Comparison of ENCODE assay signal across 13 cellular contexts in the genomic region with DNA sequence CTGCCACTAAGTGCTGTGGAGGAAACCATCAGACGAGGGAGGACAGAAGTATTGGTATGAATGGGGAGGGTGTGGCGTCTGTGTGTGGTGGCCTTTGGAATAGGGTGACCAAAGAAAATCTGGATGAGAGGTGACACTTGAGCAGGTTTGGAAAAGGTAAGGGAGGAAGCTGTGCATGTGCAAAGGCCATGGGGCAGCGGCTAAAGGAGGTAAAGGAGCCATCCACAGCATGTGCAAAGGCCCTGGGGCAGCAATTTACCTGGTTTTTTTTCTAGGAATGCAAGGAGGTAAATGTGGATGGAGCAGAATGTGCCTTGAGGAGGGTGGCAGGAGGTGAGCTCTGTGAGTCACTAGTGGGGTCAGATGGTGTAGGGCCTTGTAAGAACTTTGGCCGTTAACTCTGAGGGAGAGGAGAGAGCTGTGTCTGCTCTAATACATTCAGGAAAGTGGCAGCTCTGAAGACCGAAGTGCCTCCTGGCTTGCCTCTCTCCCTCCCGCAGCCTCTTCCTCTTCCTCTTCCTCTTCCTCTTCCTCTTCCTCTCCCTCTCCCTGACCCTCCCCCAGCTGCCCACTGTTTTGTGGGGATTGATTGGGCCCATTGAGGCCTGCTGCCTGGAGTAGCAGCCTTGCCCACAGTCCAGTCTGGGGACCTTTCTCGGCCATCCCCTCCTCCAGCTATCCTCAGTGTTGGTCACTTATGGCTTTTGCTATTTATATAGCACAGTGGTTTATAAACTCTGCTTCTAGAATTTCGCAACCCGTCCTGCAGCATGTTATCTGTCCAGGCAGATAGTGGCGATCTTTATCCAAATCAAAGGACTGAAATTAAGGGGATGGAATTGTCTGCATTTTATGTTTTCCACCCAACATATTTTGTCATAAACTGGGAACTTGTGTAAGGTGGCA. TPM values are rescaled to one million over a fixed set of nuclear protein-coding genes. Genes with fewer than 3 reads are reported as not detected.
DNase-seq lines count a peak whose midpoint lies in the region; TF ChIP-seq lines count a peak whose summit lies in the region.
"Had no signal": no experiment of that assay in that cellular context is flagged by ENCODE, and none has a peak within 500 bp of the region (broad histone marks: within the 10 kb centered on the region; RNA-seq: fewer than 3 reads in every experiment).

No MANE protein-coding gene starts in this region.

- peaks cover 29% of the 10 kb centered on the region for H3K4me1 ChIP-seq in CD4-positive, alpha-beta memory T cell (ENCODE audit: insufficient read depth, low read length)
- H3K4me1 ChIP-seq: breast epithelium, uterus had no signal

- H3K27me3 Mint-ChIP-seq in CD4-positive, alpha-beta memory T cell: no peaks in the 10 kb centered on the region
- H3K27me3 Mint-ChIP-seq in chondrocyte (ENCODE audit: low read depth) (no peaks in the 10 kb centered on the region), mesothelial cell of epicardium (ENCODE audit: low read depth) (no peaks in the 10 kb centered on the region)
- H3K27me3 Mint-ChIP-seq: activated CD8-positive, alpha-beta memory T cell treated with anti-CD3 and anti-CD28 coated beads, Interleukin-2, amount 10 ng/mL, durations not matched to agents 7 days and 5 days had no signal

- POLR2A ChIA-PET in CD4-positive, alpha-beta memory T cell (lab: Charles Lee; ENCODE audit: partially characterized antibody): interaction anchor here (0.6 to 1.1 kb wide), 3 partner anchors 13 to 151 kb away, joined by 3 read pairs; no protein-coding TSS in a partner anchor

- peaks cover 2 to 5% of the 10 kb centered on the region in 2 donors for H3K36me3 Mint-ChIP-seq in CD4-positive, alpha-beta memory T cell
- H3K36me3 Mint-ChIP-seq in chondrocyte (ENCODE audit: low read depth) (peaks cover 2% of the 10 kb centered on the region), mesothelial cell of epicardium (peaks cover 10% of the 10 kb centered on the region)

- H3K9me3 Mint-ChIP-seq in CD4-positive, alpha-beta memory T cell: peaks cover 0 to 6% (median 0%) of the 10 kb centered on the region in 8 donors
- no peaks in the 10 kb centered on the region for H3K9me3 Mint-ChIP-seq in chondrocyte (ENCODE audit: low read depth)
- peaks cover 4% of the 10 kb centered on the region for H3K9me3 Mint-ChIP-seq in mesothelial cell of epicardium

- intact Hi-C loops in CD4-positive, alpha-beta memory T cell (cut with micrococcal nuclease): no loop called here
- intact Hi-C loops in posterior vena cava (cut with DNase I): no loop called here

- H3K27ac ChIP-seq in CD4-positive, alpha-beta memory T cell (ENCODE audit: low read depth, low read length): no peak overlapping the region
- H3K27ac ChIP-seq: uterus had no signal

- no peak for TF ChIP-seq CTCF in chondrocyte (IDR thresholded peaks at IDR 0.05)
- no peak for TF ChIP-seq CTCF in mesothelial cell of epicardium (IDR thresholded peaks at IDR 0.05; ENCODE audit: unreplicated experiment)

- no peaks in the 10 kb centered on the region for H3K27me3 ChIP-seq in CD4-positive, alpha-beta memory T cell (ENCODE audit: insufficient read depth, low read length)
- H3K27me3 ChIP-seq: breast epithelium, left lung, uterus had no signal

- peak overlapping the region; percentile 35 to 88 (median 64) for H3K27ac Mint-ChIP-seq in CD4-positive, alpha-beta memory T cell
- H3K27ac Mint-ChIP-seq in chondrocyte (ENCODE audit: unreplicated experiment) (peak overlapping the region; percentile 27), mesothelial cell of epicardium (peak overlapping the region; percentile 45)
- H3K27ac Mint-ChIP-seq: activated CD8-positive, alpha-beta memory T cell treated with anti-CD3 and anti-CD28 coated beads, Interleukin-2, amount 10 ng/mL, durations not matched to agents 7 days and 5 days had no signal

- no peaks in the 10 kb centered on the region for H3K36me3 ChIP-seq in CD4-positive, alpha-beta memory T cell (ENCODE audit: insufficient read depth, low read length)
- H3K36me3 ChIP-seq: breast epithelium, left lung, uterus had no signal

- CTCF ChIA-PET in CD4-positive, alpha-beta memory T cell (lab: Charles Lee; ENCODE audit: partially characterized antibody): interaction anchor here (1.1 kb wide), 1 partner anchor 80 kb away, joined by 3 read pairs; no protein-coding TSS in a partner anchor

- no peak overlapping the region for H3K4me3 ChIP-seq in CD4-positive, alpha-beta memory T cell (ENCODE audit: low read length in 2 of 2)
- H3K4me3 ChIP-seq: breast epithelium, left lung, uterus had no signal

- H3K9me3 ChIP-seq in CD4-positive, alpha-beta memory T cell (ENCODE audit: control insufficient read depth in 1 of 2, low read length in 2 of 2): no peaks in the 10 kb centered on the region
- H3K9me3 ChIP-seq: breast epithelium, left lung, uterus had no signal

- H3K4me3 Mint-ChIP-seq in CD4-positive, alpha-beta memory T cell: no peak overlapping the region
- H3K4me3 Mint-ChIP-seq in chondrocyte (ENCODE audit: unreplicated experiment) (no peak overlapping the region), mesothelial cell of epicardium (no peak overlapping the region)
- H3K4me3 Mint-ChIP-seq: activated CD8-positive, alpha-beta memory T cell treated with anti-CD3 and anti-CD28 coated beads, Interleukin-2, amount 10 ng/mL, durations not matched to agents 7 days and 5 days had no signal

- DNase-seq in CD4-positive, alpha-beta memory T cell: no peak
- DNase-seq in MV-4-11 (lab: John Stamatoyannopoulos, UW) (peak; percentile 73), chondrocyte (ENCODE audit: low spot score) (no peak), mesothelial cell of epicardium (ENCODE audit: low spot score in 2 of 2, unreplicated experiment in 2 of 2) (no peak), NCI-H1930 (lab: John Stamatoyannopoulos, UW) (no peak), posterior vena cava (ENCODE audit: low spot score) (no peak), DMS53 (lab: John Stamatoyannopoulos, UW) (no peak)
- DNase-seq in activated CD8-positive, alpha-beta memory T cell treated with anti-CD3 and anti-CD28 coated beads for 24 hours: no peak
- DNase-seq: activated CD8-positive, alpha-beta memory T cell treated with anti-CD3 and anti-CD28 coated beads, Interleukin-2, amount 10 ng/mL, durations not matched to agents 7 days and 5 days; left lung; NCI-H446 treated with DMSO at 0.1 percent for 48 hours; uterus had no signal

- peaks cover 31 to 61% (median 45%) of the 10 kb centered on the region in 4 donors for H3K4me1 Mint-ChIP-seq in CD4-positive, alpha-beta memory T cell
- peaks cover 57% of the 10 kb centered on the region for H3K4me1 Mint-ChIP-seq in chondrocyte (ENCODE audit: low read depth)
- H3K4me1 Mint-ChIP-seq in mesothelial cell of epicardium: peaks cover 20% of the 10 kb centered on the region

RNA-seq across cellular contexts. Expression of a gene that starts 38.7 kb away (rescaled TPM):
- 10 to 100 TPM; 33.2 to 36.4 TPM for total RNA-seq in CD4-positive, alpha-beta memory T cell
- under 1 TPM in 1 of 2 donors, not detected in 1; 0.84 TPM for polyA plus RNA-seq in CD4-positive, alpha-beta memory T cell
- total RNA-seq in chondrocyte (61.4 to 69.6 TPM (median 62.9 TPM) in 3 replicates), mesothelial cell of epicardium (70.0 to 74.9 TPM (median 71.0 TPM) in 3 replicates), posterior vena cava (10 to 100 TPM; 38.2 to 45.2 TPM)
